ENCODE assay signal across 33 cellular contexts in genomic region chr17:69455040-69455439, GRCh38.
"Had no signal": no experiment of that assay in that cellular context is flagged by ENCODE, and none has a peak within 500 bp of the region (broad histone marks: within the 10 kb centered on the region; RNA-seq: fewer than 3 reads in every experiment).

No MANE protein-coding gene starts in this region.

- H3K36me3 Mint-ChIP-seq: activated CD4-positive, alpha-beta memory T cell treated with anti-CD3 and anti-CD28 coated beads for 36 hours; activated CD8-positive, alpha-beta memory T cell treated with anti-CD3 and anti-CD28 coated beads, Interleukin-2, amount 10 ng/mL, durations not matched to agents 7 days and 5 days had no signal

- DNase-seq: activated CD4-positive, alpha-beta memory T cell treated with anti-CD3 and anti-CD28 coated beads for 36 hours; activated CD4-positive, alpha-beta T cell treated with anti-CD3 and anti-CD28 coated beads for 36 hours; activated CD4-positive, alpha-beta T cell treated with anti-CD3 and anti-CD28 coated beads, Interleukin-2, amount 10 ng/mL, durations not matched to agents 24 days and 14 days; activated CD4-positive, CD25-positive, alpha-beta regulatory T cell; activated CD4-positive, CD25-positive, alpha-beta regulatory T cell treated with anti-CD3 and anti-CD28 coated beads, Interleukin-2, amount 50 U/mL, for 72 hours; activated CD8-positive, alpha-beta memory T cell treated with anti-CD3 and anti-CD28 coated beads, Interleukin-2, amount 10 ng/mL, durations not matched to agents 7 days and 5 days; activated CD8-positive, alpha-beta memory T cell treated with anti-CD3 and anti-CD28 coated beads, Interleukin-2, amount 50 U/mL, for 4 hours; activated CD8-positive, alpha-beta T cell treated with anti-CD3 and anti-CD28 coated beads, Interleukin-2, amount 10 ng/mL, durations not matched to agents 7 days and 5 days; activated effector memory CD4-positive, alpha-beta T cell treated with anti-CD3 and anti-CD28 coated beads, Interleukin-2, amount 50 U/mL, for 16 hours; activated naive CD4-positive, alpha-beta T cell treated with anti-CD3 and anti-CD28 coated beads for 36 hours; activated naive CD8-positive, alpha-beta T cell treated with anti-CD3 and anti-CD28 coated beads for 36 hours; activated naive CD8-positive, alpha-beta T cell treated with anti-CD3 and anti-CD28 coated beads, Interleukin-2, amount 50 U/mL, for 24 hours; activated T-cell treated with anti-CD3 and anti-CD28 coated beads, Interleukin-2, amount 50 U/mL, for 1 hour; activated T-cell treated with anti-CD3 and anti-CD28 coated beads, Interleukin-2, amount 50 U/mL, for 48 hours; adrenal gland; amygdala; aorta; body of pancreas; caudate nucleus; cortex of kidney; dermis blood vessel endothelial cell; effector CD8-positive, alpha-beta T cell; esophagus squamous epithelium; foreskin melanocyte; head of caudate nucleus; hippocampal formation; T1000; WERI-Rb-1 had no signal

- H3K27ac ChIP-seq: adrenal gland, body of pancreas, epithelial cell of prostate, esophagus squamous epithelium, WERI-Rb-1 had no signal

- H3K27me3 ChIP-seq: adrenal gland, body of pancreas, esophagus squamous epithelium had no signal

- H3K4me3 Mint-ChIP-seq: activated CD4-positive, alpha-beta memory T cell treated with anti-CD3 and anti-CD28 coated beads for 36 hours; activated CD4-positive, alpha-beta T cell treated with anti-CD3 and anti-CD28 coated beads for 36 hours; activated CD4-positive, alpha-beta T cell treated with anti-CD3 and anti-CD28 coated beads, Interleukin-2, amount 10 ng/mL, durations not matched to agents 24 days and 14 days; activated CD8-positive, alpha-beta memory T cell treated with anti-CD3 and anti-CD28 coated beads, Interleukin-2, amount 10 ng/mL, durations not matched to agents 7 days and 5 days; activated CD8-positive, alpha-beta T cell treated with anti-CD3 and anti-CD28 coated beads, Interleukin-2, amount 10 ng/mL, durations not matched to agents 7 days and 5 days; activated naive CD4-positive, alpha-beta T cell treated with anti-CD3 and anti-CD28 coated beads for 36 hours; activated naive CD4-positive, alpha-beta T cell treated with anti-CD3 and anti-CD28 coated beads, Interleukin-2, amount 50 U/mL, for 24 hours; activated naive CD8-positive, alpha-beta T cell treated with anti-CD3 and anti-CD28 coated beads for 36 hours; activated naive CD8-positive, alpha-beta T cell treated with anti-CD3 and anti-CD28 coated beads, Interleukin-2, amount 50 U/mL, for 24 hours; activated T-helper 1 cell treated with anti-CD3 and anti-CD28 coated beads, Interleukin-12 subunit alpha, Interleukin-12 subunit beta, Interleukin-2, Interleukin-4 antibody, amounts not matched to agents 30 ng/mL and 10 ng/mL and 1 ng/mL, durations not matched to agents 14 hours and 24 hours and 36 hours; T-helper 2 cell treated with Interferon-gamma antibody and Interleukin-4, amounts not matched to agents 5 μg/mL and 100 μg/mL, for 36 hours had no signal

- H3K36me3 ChIP-seq: adrenal gland, esophagus squamous epithelium, WERI-Rb-1 had no signal

- H3K9me3 Mint-ChIP-seq: activated CD4-positive, alpha-beta memory T cell treated with anti-CD3 and anti-CD28 coated beads for 36 hours; activated CD4-positive, alpha-beta T cell treated with anti-CD3 and anti-CD28 coated beads, Interleukin-2, amount 10 ng/mL, durations not matched to agents 24 days and 14 days; activated naive CD4-positive, alpha-beta T cell treated with anti-CD3 and anti-CD28 coated beads for 36 hours; activated naive CD4-positive, alpha-beta T cell treated with anti-CD3 and anti-CD28 coated beads, Interleukin-2, amount 50 U/mL, for 24 hours; activated naive CD8-positive, alpha-beta T cell treated with anti-CD3 and anti-CD28 coated beads for 36 hours; activated naive CD8-positive, alpha-beta T cell treated with anti-CD3 and anti-CD28 coated beads, Interleukin-2, amount 50 U/mL, for 24 hours; activated T-helper 1 cell treated with anti-CD3 and anti-CD28 coated beads, Interleukin-12 subunit alpha, Interleukin-12 subunit beta, Interleukin-2, Interleukin-4 antibody, amounts not matched to agents 30 ng/mL and 10 ng/mL and 1 ng/mL, durations not matched to agents 14 hours and 24 hours and 36 hours; activated T-helper 2 cell treated with anti-CD3 and anti-CD28 coated beads, Interferon-gamma antibody, Interleukin-2, Interleukin-4, amounts not matched to agents 10 μg/mL and 5 μg/mL and 100 μg/mL, durations not matched to agents 14 hours and 24 hours and 36 hours; T-helper 2 cell treated with Interferon-gamma antibody and Interleukin-4, amounts not matched to agents 5 μg/mL and 100 μg/mL, for 36 hours had no signal

- H3K27me3 Mint-ChIP-seq: activated CD4-positive, alpha-beta memory T cell treated with anti-CD3 and anti-CD28 coated beads for 36 hours; activated CD4-positive, alpha-beta T cell treated with anti-CD3 and anti-CD28 coated beads for 36 hours; activated CD4-positive, alpha-beta T cell treated with anti-CD3 and anti-CD28 coated beads, Interleukin-2, amount 10 ng/mL, durations not matched to agents 24 days and 14 days; activated CD8-positive, alpha-beta memory T cell treated with anti-CD3 and anti-CD28 coated beads, Interleukin-2, amount 10 ng/mL, durations not matched to agents 7 days and 5 days; activated naive CD4-positive, alpha-beta T cell treated with anti-CD3 and anti-CD28 coated beads, Interleukin-2, amount 50 U/mL, for 24 hours; activated naive CD8-positive, alpha-beta T cell treated with anti-CD3 and anti-CD28 coated beads for 36 hours; activated naive CD8-positive, alpha-beta T cell treated with anti-CD3 and anti-CD28 coated beads, Interleukin-2, amount 50 U/mL, for 24 hours had no signal

- H3K4me1 ChIP-seq: adrenal gland, body of pancreas, esophagus squamous epithelium had no signal

- H3K9me3 ChIP-seq: adrenal gland, body of pancreas, esophagus squamous epithelium had no signal

- H3K4me3 ChIP-seq: adrenal gland, body of pancreas, esophagus squamous epithelium had no signal

- ATAC-seq: activated CD4-positive, alpha-beta T cell treated with anti-CD3 and anti-CD28 coated beads for 36 hours; activated CD8-positive, alpha-beta memory T cell treated with anti-CD3 and anti-CD28 coated beads, Interleukin-2, amount 10 ng/mL, durations not matched to agents 7 days and 5 days; activated CD8-positive, alpha-beta T cell treated with anti-CD3 and anti-CD28 coated beads, Interleukin-2, amount 10 ng/mL, durations not matched to agents 7 days and 5 days; activated naive CD8-positive, alpha-beta T cell treated with anti-CD3 and anti-CD28 coated beads, Interleukin-2, amount 50 U/mL, for 24 hours; body of pancreas had no signal

- H3K27ac Mint-ChIP-seq: activated CD4-positive, alpha-beta memory T cell treated with anti-CD3 and anti-CD28 coated beads for 36 hours; activated CD4-positive, alpha-beta T cell treated with anti-CD3 and anti-CD28 coated beads for 36 hours; activated CD4-positive, alpha-beta T cell treated with anti-CD3 and anti-CD28 coated beads, Interleukin-2, amount 10 ng/mL, durations not matched to agents 24 days and 14 days; activated CD8-positive, alpha-beta memory T cell treated with anti-CD3 and anti-CD28 coated beads, Interleukin-2, amount 10 ng/mL, durations not matched to agents 7 days and 5 days; activated CD8-positive, alpha-beta T cell treated with anti-CD3 and anti-CD28 coated beads, Interleukin-2, amount 10 ng/mL, durations not matched to agents 7 days and 5 days; activated naive CD4-positive, alpha-beta T cell treated with anti-CD3 and anti-CD28 coated beads for 36 hours; activated naive CD4-positive, alpha-beta T cell treated with anti-CD3 and anti-CD28 coated beads, Interleukin-2, amount 50 U/mL, for 24 hours; activated naive CD8-positive, alpha-beta T cell treated with anti-CD3 and anti-CD28 coated beads for 36 hours; activated naive CD8-positive, alpha-beta T cell treated with anti-CD3 and anti-CD28 coated beads, Interleukin-2, amount 50 U/mL, for 24 hours; activated T-helper 1 cell treated with anti-CD3 and anti-CD28 coated beads, Interleukin-12 subunit alpha, Interleukin-12 subunit beta, Interleukin-2, Interleukin-4 antibody, amounts not matched to agents 30 ng/mL and 10 ng/mL and 1 ng/mL, durations not matched to agents 14 hours and 24 hours and 36 hours; activated T-helper 2 cell treated with anti-CD3 and anti-CD28 coated beads, Interferon-gamma antibody, Interleukin-2, Interleukin-4, amounts not matched to agents 10 μg/mL and 5 μg/mL and 100 μg/mL, durations not matched to agents 14 hours and 24 hours and 36 hours; T-helper 2 cell treated with Interferon-gamma antibody and Interleukin-4, amounts not matched to agents 5 μg/mL and 100 μg/mL, for 36 hours had no signal
